8 cellular contexts compared by ENCODE assay signal in genomic region chr11:131511794-131512193, GRCh38.
DNase-seq lines count a peak whose midpoint lies in the region; ATAC-seq, FAIRE-seq and TF ChIP-seq lines count a peak whose summit lies in the region.

No MANE protein-coding gene starts in this region.

- H3K4me1 ChIP-seq in MM.1S (ENCODE audit: low read length): peaks cover 10% of the 10 kb centered on the region

- no peaks in the 10 kb centered on the region for H3K27me3 ChIP-seq in MM.1S (replicated peaks; ENCODE audit: insufficient read depth, low read length)

- H3K4me3 ChIP-seq in MM.1S (ENCODE audit: low read length): peak overlapping the region; percentile 31; the same call in 1 of the 2 replicates
- no peak overlapping the region for H3K4me3 ChIP-seq in epithelial cell of esophagus (ENCODE audit: low read length)
- H3K4me3 ChIP-seq in retinal pigment epithelial cell (ENCODE audit: low read length): no peak overlapping the region

- H2AFZ ChIP-seq in MM.1S (ENCODE audit: low read length): peak overlapping the region; percentile 74

- no peak for FAIRE-seq in urothelium cell line (lab: Jason Lieb, UNC)

- H3K9ac ChIP-seq in MM.1S (ENCODE audit: low read length): no peak overlapping the region; the same call in 1 of the 2 replicates

- ATAC-seq in activated naive CD8-positive, alpha-beta T cell treated with anti-CD3 and anti-CD28 coated beads, Interleukin-2, amount 50 U/mL, for 24 hours: no peak
- no peak for ATAC-seq in naive thymus-derived CD8-positive, alpha-beta T cell

- H3K27ac ChIP-seq in MM.1S (ENCODE audit: low read length): peak overlapping the region; percentile 49; the same call in 1 of the 2 replicates

- H3K9me2 ChIP-seq in MM.1S (replicated peaks; ENCODE audit: insufficient read depth, low read length): no peaks in the 10 kb centered on the region

- no peaks in the 10 kb centered on the region for H3K79me2 ChIP-seq in MM.1S (ENCODE audit: low read length)

- H3F3A ChIP-seq in MM.1S (ENCODE audit: insufficient read depth, low read length): no peaks in the 10 kb centered on the region; the same call in 1 of the 2 replicates

- H3K9me3 Mint-ChIP-seq in activated naive CD8-positive, alpha-beta T cell treated with anti-CD3 and anti-CD28 coated beads, Interleukin-2, amount 50 U/mL, for 24 hours: no peaks in the 10 kb centered on the region
- no peaks in the 10 kb centered on the region for H3K9me3 Mint-ChIP-seq in activated naive CD8-positive, alpha-beta T cell treated with anti-CD3 and anti-CD28 coated beads for 36 hours
- peaks cover 0 to 6% (median 0%) of the 10 kb centered on the region in 9 donors for H3K9me3 Mint-ChIP-seq in naive thymus-derived CD8-positive, alpha-beta T cell

- TF ChIP-seq CTCF in MM.1S (IDR thresholded peaks at IDR 0.05; ENCODE audit: low read length) (peak; percentile 87), epithelial cell of esophagus (IDR thresholded peaks at IDR 0.05; ENCODE audit: insufficient read depth, low read depth, low read length, missing control alignments) (peak; percentile 70), retinal pigment epithelial cell (conservative IDR thresholded peaks at IDR 0.05; ENCODE audit: low read depth, low read length) (peak; percentile 69)

- POLR2A ChIA-PET in naive thymus-derived CD8-positive, alpha-beta T cell (lab: Charles Lee): no interaction called here

- H3K4me3 Mint-ChIP-seq in activated naive CD8-positive, alpha-beta T cell treated with anti-CD3 and anti-CD28 coated beads, Interleukin-2, amount 50 U/mL, for 24 hours: no peak overlapping the region
- H3K4me3 Mint-ChIP-seq in activated naive CD8-positive, alpha-beta T cell treated with anti-CD3 and anti-CD28 coated beads for 36 hours: no peak overlapping the region
- H3K4me3 Mint-ChIP-seq in naive thymus-derived CD8-positive, alpha-beta T cell: no peak overlapping the region

- no peaks in the 10 kb centered on the region for H3K36me3 Mint-ChIP-seq in activated naive CD8-positive, alpha-beta T cell treated with anti-CD3 and anti-CD28 coated beads, Interleukin-2, amount 50 U/mL, for 24 hours (ENCODE audit: low read depth)
- no peaks in the 10 kb centered on the region for H3K36me3 Mint-ChIP-seq in activated naive CD8-positive, alpha-beta T cell treated with anti-CD3 and anti-CD28 coated beads for 36 hours
- peaks cover 0 to 2% (median 0%) of the 10 kb centered on the region in 3 donors for H3K36me3 Mint-ChIP-seq in naive thymus-derived CD8-positive, alpha-beta T cell

- peak overlapping the region; percentile 78 for H3K4me2 ChIP-seq in MM.1S (ENCODE audit: low read depth, low read length)

- no peaks in the 10 kb centered on the region for H3K27me3 Mint-ChIP-seq in activated naive CD8-positive, alpha-beta T cell treated with anti-CD3 and anti-CD28 coated beads, Interleukin-2, amount 50 U/mL, for 24 hours
- no peaks in the 10 kb centered on the region for H3K27me3 Mint-ChIP-seq in activated naive CD8-positive, alpha-beta T cell treated with anti-CD3 and anti-CD28 coated beads for 36 hours
- peaks cover 0 to 12% (median 3%) of the 10 kb centered on the region in 5 donors for H3K27me3 Mint-ChIP-seq in naive thymus-derived CD8-positive, alpha-beta T cell

- no peaks in the 10 kb centered on the region for H3K36me3 ChIP-seq in MM.1S (replicated peaks; ENCODE audit: insufficient read depth, low read length)

- no peaks in the 10 kb centered on the region for H3K9me3 ChIP-seq in MM.1S (replicated peaks; ENCODE audit: insufficient read depth, low read length)

- no peaks in the 10 kb centered on the region for H3K4me1 Mint-ChIP-seq in activated naive CD8-positive, alpha-beta T cell treated with anti-CD3 and anti-CD28 coated beads, Interleukin-2, amount 50 U/mL, for 24 hours
- no peaks in the 10 kb centered on the region for H3K4me1 Mint-ChIP-seq in activated naive CD8-positive, alpha-beta T cell treated with anti-CD3 and anti-CD28 coated beads for 36 hours
- H3K4me1 Mint-ChIP-seq in naive thymus-derived CD8-positive, alpha-beta T cell: no peaks in the 10 kb centered on the region

- H3K27ac Mint-ChIP-seq in activated naive CD8-positive, alpha-beta T cell treated with anti-CD3 and anti-CD28 coated beads, Interleukin-2, amount 50 U/mL, for 24 hours: no peak overlapping the region
- no peak overlapping the region for H3K27ac Mint-ChIP-seq in activated naive CD8-positive, alpha-beta T cell treated with anti-CD3 and anti-CD28 coated beads for 36 hours
- no peak overlapping the region for H3K27ac Mint-ChIP-seq in naive thymus-derived CD8-positive, alpha-beta T cell

- DNase-seq in activated naive CD8-positive, alpha-beta T cell treated with anti-CD3 and anti-CD28 coated beads, Interleukin-2, amount 50 U/mL, for 24 hours: peak; percentile 3
- DNase-seq in activated naive CD8-positive, alpha-beta T cell treated with anti-CD3 and anti-CD28 coated beads for 36 hours: no peak
- DNase-seq in MM.1S: peak; percentile 88
- DNase-seq in epithelial cell of esophagus (ENCODE audit: low read depth): peak; percentile 22
- DNase-seq in retinal pigment epithelial cell (ENCODE audit: low read depth): no peak
- no peak for DNase-seq in urothelium cell line (ENCODE audit: low spot score)
- no peak for DNase-seq in naive thymus-derived CD8-positive, alpha-beta T cell
- no peak for DNase-seq in NK-92 (lab: John Stamatoyannopoulos, UW; ENCODE audit: unreplicated experiment)

- H4K20me1 ChIP-seq in MM.1S (ENCODE audit: insufficient read depth, low read length): no peaks in the 10 kb centered on the region

Comparison
In these comparisons a context has a peak if more than half of its experiments do, and no peak if none do; other contexts are left out.
1. DNase-seq: peak in activated naive CD8-positive, alpha-beta T cell treated with anti-CD3 and anti-CD28 coated beads, Interleukin-2, amount 50 U/mL, for 24 hours (single experiment), MM.1S (single experiment) and epithelial cell of esophagus (single experiment); none in activated naive CD8-positive, alpha-beta T cell treated with anti-CD3 and anti-CD28 coated beads for 36 hours (single experiment), retinal pigment epithelial cell (single experiment), urothelium cell line (single experiment), naive thymus-derived CD8-positive, alpha-beta T cell (0 of 10) and NK-92 (single experiment).
2. Peak in every context shown above with its lines, with median percentiles within 50 percentile points of each other: CTCF ChIP-seq.